In the genomic region with DNA sequence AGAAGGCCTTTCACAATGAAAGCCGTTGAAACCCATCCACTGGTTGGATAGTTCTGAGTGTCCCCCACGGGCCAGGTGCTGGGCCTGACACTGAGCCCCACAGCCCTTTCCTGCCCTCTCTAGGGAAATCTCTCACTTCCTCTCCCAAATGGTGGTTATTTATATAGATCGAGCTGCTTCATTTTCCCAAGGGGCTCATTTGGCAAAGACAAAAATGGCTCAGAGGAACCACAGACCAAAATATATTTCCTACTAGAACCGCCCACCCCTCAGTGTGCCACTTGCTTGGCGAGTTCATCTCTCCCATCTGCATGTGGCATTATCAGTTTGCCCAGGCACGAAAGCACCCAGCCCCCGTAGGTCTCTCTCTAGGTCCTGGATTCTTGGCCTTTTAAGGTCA, we compare ENCODE assay signal across 22 cellular contexts.
DNase-seq lines count a peak whose midpoint lies in the region; ATAC-seq and TF ChIP-seq lines count a peak whose summit lies in the region.
"Had no signal": no experiment of that assay in that cellular context is flagged by ENCODE, and none has a peak within 500 bp of the region (broad histone marks: within the 10 kb centered on the region; RNA-seq: fewer than 3 reads in every experiment).

No MANE protein-coding gene starts in this region.

- H3K36me3 Mint-ChIP-seq in memory B cell = no peaks in the 10 kb centered on the region
- H3K36me3 Mint-ChIP-seq: CD8-positive, alpha-beta T cell; stimulated activated effector memory CD8-positive, alpha-beta T cell treated with anti-CD3 and anti-CD28 coated beads, Interleukin-12 subunit alpha, Interleukin-12 subunit beta, amount 100 ng/mL, for 72 hours had no signal

- H3K9ac ChIP-seq in DND-41 (ENCODE audit: low read depth, low read length) = no peak overlapping the region

- DNase-seq in DND-41 (peak; percentile 13), GM20000 (ENCODE audit: low spot score) (peak; percentile 22), NCI-H1694 (lab: John Stamatoyannopoulos, UW) (peak; percentile 9), memory B cell (ENCODE audit: low spot score in 2 of 2) (no peak), NCI-H446 treated with DMSO at 0.1 percent for 48 hours (lab: John Stamatoyannopoulos, UW) (no peak), GM13976 (ENCODE audit: low spot score) (no peak), DMS53 (lab: John Stamatoyannopoulos, UW) (no peak)
- DNase-seq: activated CD4-positive, alpha-beta T cell treated with anti-CD3 and anti-CD28 coated beads, Interleukin-2, amount 50 U/mL, for 4 hours; activated gamma-delta T cell; activated T-cell treated with anti-CD3 and anti-CD28 coated beads for 4 hours; CD8-positive, alpha-beta T cell; cortex of kidney; heart left ventricle; KBM-7; NCI-H82; sigmoid colon; T-helper 17 cell; testis had no signal

- H3K27me3 ChIP-seq in DND-41 (ENCODE audit: insufficient read depth, low read length, poor library complexity) = no peaks in the 10 kb centered on the region
- H3K27me3 ChIP-seq: heart left ventricle, sigmoid colon, SJSA1, testis had no signal

- no peak overlapping the region for H2AFZ ChIP-seq in DND-41 (ENCODE audit: low read depth, low read length)

- H4K20me1 ChIP-seq in DND-41 (ENCODE audit: insufficient read depth, low read length) = no peaks in the 10 kb centered on the region; the same call in 1 of the 2 replicates

- H3K4me1 ChIP-seq in DND-41 (ENCODE audit: insufficient read depth, low read length) = no peaks in the 10 kb centered on the region
- H3K4me1 ChIP-seq: testis had no signal

- no peaks in the 10 kb centered on the region for H3K9me3 ChIP-seq in DND-41 (ENCODE audit: insufficient read depth, low read length, severe bottlenecking)
- H3K9me3 ChIP-seq: heart left ventricle, sigmoid colon, SJSA1, testis had no signal

- peaks cover 27% of the 10 kb centered on the region for H3K4me1 Mint-ChIP-seq in memory B cell

- ATAC-seq in DND-41 (ENCODE audit: insufficient read depth, low read depth) (peak; percentile 65), memory B cell (ENCODE audit: low read depth) (peak; percentile 72)
- ATAC-seq: CD8-positive, alpha-beta T cell; heart left ventricle; Panc1; stimulated activated effector memory CD8-positive, alpha-beta T cell treated with anti-CD3 and anti-CD28 coated beads, Interleukin-12 subunit alpha, Interleukin-12 subunit beta, amount 100 ng/mL, for 72 hours; T-helper 17 cell had no signal

- peaks cover 21% of the 10 kb centered on the region for H3K27me3 Mint-ChIP-seq in memory B cell
- H3K27me3 Mint-ChIP-seq: T-helper 17 cell had no signal

- peaks cover 4% of the 10 kb centered on the region for H3K9me3 Mint-ChIP-seq in memory B cell

- in situ Hi-C loops in GM13976 (cut with MboI; ENCODE audit: low sequenced_read_pairs, unreplicated experiment) = no loop called here

- H3K27ac ChIP-seq in DND-41 (ENCODE audit: low read length) = no peak overlapping the region
- H3K27ac ChIP-seq: heart left ventricle, sigmoid colon, SJSA1, testis, VCaP had no signal

- no peaks in the 10 kb centered on the region for H3K79me2 ChIP-seq in DND-41 (ENCODE audit: insufficient read depth, low read length)

- no peak overlapping the region for H3K4me3 ChIP-seq in DND-41 (ENCODE audit: low read depth in 1 of 2, low read length in 2 of 2)
- H3K4me3 ChIP-seq: heart left ventricle, sigmoid colon, SJSA1, testis had no signal

- no peak overlapping the region for H3K27ac Mint-ChIP-seq in memory B cell
- H3K27ac Mint-ChIP-seq: CD8-positive, alpha-beta T cell; stimulated activated effector memory CD8-positive, alpha-beta T cell treated with anti-CD3 and anti-CD28 coated beads, Interleukin-12 subunit alpha, Interleukin-12 subunit beta, amount 100 ng/mL, for 72 hours; T-helper 17 cell had no signal

- H3K36me3 ChIP-seq in DND-41 (ENCODE audit: insufficient read depth, low read length) = no peaks in the 10 kb centered on the region
- H3K36me3 ChIP-seq: heart left ventricle, sigmoid colon, SJSA1 had no signal

- peak overlapping the region; percentile 18 for H3K4me3 Mint-ChIP-seq in memory B cell
- H3K4me3 Mint-ChIP-seq: CD8-positive, alpha-beta T cell; stimulated activated effector memory CD8-positive, alpha-beta T cell treated with anti-CD3 and anti-CD28 coated beads, Interleukin-12 subunit alpha, Interleukin-12 subunit beta, amount 100 ng/mL, for 72 hours; T-helper 17 cell had no signal

- TF ChIP-seq CTCF in DND-41 (IDR thresholded peaks at IDR 0.05; ENCODE audit: borderline replicate concordance, extremely low read depth, low read length, poor library complexity, severe bottlenecking) (no peak), GM20000 (IDR thresholded peaks at IDR 0.05; ENCODE audit: extremely low read depth, missing control alignments) (no peak), GM13976 (IDR thresholded peaks at IDR 0.05; ENCODE audit: borderline replicate concordance, control extremely low read depth, extremely low read depth, insufficient read depth, missing control alignments) (no peak)

- no peak overlapping the region for H3K4me2 ChIP-seq in DND-41 (ENCODE audit: insufficient read depth, low read length)

Comparison
In these comparisons a context has a peak if more than half of its experiments do, and no peak if none do; other contexts are left out.
1. DNase-seq: peak in DND-41 (single experiment), GM20000 (single experiment) and NCI-H1694 (single experiment); none in memory B cell (0 of 2), NCI-H446 treated with DMSO at 0.1 percent for 48 hours (single experiment), GM13976 (single experiment) and DMS53 (single experiment).